ENCODE assay signal across 19 cellular contexts in the genomic region with DNA sequence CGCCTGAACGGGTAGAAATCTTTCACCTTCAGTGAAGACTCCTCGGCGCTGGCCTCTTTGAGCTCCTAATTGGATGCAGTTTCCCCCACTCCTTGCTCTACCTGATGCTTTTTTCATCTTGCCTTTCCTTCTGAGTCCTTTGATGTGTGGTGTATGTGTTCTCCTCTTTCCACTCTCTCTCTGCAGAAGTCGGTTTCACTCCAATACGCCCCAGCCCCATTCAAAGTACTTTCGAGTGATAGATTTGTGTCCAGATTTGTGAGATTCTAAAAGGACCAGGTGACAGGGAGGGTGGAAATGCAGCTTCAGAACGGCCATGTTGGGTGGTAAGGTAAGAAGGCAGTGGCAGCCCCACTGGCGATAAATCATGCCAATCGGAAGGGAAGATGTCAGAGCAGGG. TPM values are rescaled to one million over a fixed set of nuclear protein-coding genes. Genes with fewer than 3 reads are reported as not detected.
A peak's percentile ranks its signal among the peaks of the same experiment; 100 is the strongest.
DNase-seq lines count a peak whose midpoint lies in the region; ATAC-seq and TF ChIP-seq lines count a peak whose summit lies in the region.
"Had no signal": no experiment of that assay in that cellular context is flagged by ENCODE, and none has a peak within 500 bp of the region (broad histone marks: within the 10 kb centered on the region; RNA-seq: fewer than 3 reads in every experiment).

No MANE protein-coding gene starts in this region.

- ATAC-seq in activated T-cell treated with anti-CD3 and anti-CD28 coated beads, Interleukin-2, amount 50 U/mL, for 72 hours (replicated peaks in 1 of 2) = no peak
- ATAC-seq in effector memory CD8-positive, alpha-beta T cell (replicated peaks) = no peak
- no peak for ATAC-seq in activated CD4-positive, CD25-positive, alpha-beta regulatory T cell treated with anti-CD3 and anti-CD28 coated beads, Interleukin-2, amount 50 U/mL, for 24 hours
- no peak for ATAC-seq in GM21529 (IDR thresholded peaks at IDR 0.05; ENCODE audit: unreplicated experiment)
- ATAC-seq: heart left ventricle had no signal

- peak overlapping the region; percentile 53 to 69 for H3K4me3 Mint-ChIP-seq in activated T-cell treated with anti-CD3 and anti-CD28 coated beads, Interleukin-2, amount 50 U/mL, for 72 hours
- H3K4me3 Mint-ChIP-seq in effector memory CD8-positive, alpha-beta T cell = peak overlapping the region; percentile 22 to 30

- H2AFZ ChIP-seq in SU-DHL-6 (ENCODE audit: low read depth, low read length, severe bottlenecking) = no peak overlapping the region
- H2AFZ ChIP-seq: GM23248 had no signal

- intact Hi-C loops in sigmoid colon (cut with DNase I) = loop anchor here (5.0 kb wide), 1 partner anchor 100 kb away; no protein-coding TSS in a partner anchor

- no peak overlapping the region for H3K9ac ChIP-seq in SU-DHL-6 (ENCODE audit: low read length)
- H3K9ac ChIP-seq: GM23248 had no signal

- H3F3A ChIP-seq in SU-DHL-6 (ENCODE audit: insufficient read depth) = peaks cover 32% of the 10 kb centered on the region

- H3K27me3 ChIP-seq in SU-DHL-6 (ENCODE audit: low read length) (no peaks in the 10 kb centered on the region), sigmoid colon (no peaks in the 10 kb centered on the region)
- H3K27me3 ChIP-seq: ascending aorta, esophagus squamous epithelium had no signal

- no peak for TF ChIP-seq POLR2A in sigmoid colon (IDR thresholded peaks at IDR 0.05)

- H4K20me1 ChIP-seq in SU-DHL-6 (ENCODE audit: low read depth, low read length) = no peaks in the 10 kb centered on the region

- H3K27ac ChIP-seq in SU-DHL-6 (ENCODE audit: low read depth, low read length) = peak overlapping the region; percentile 90
- H3K27ac ChIP-seq in sigmoid colon = no peak overlapping the region
- H3K27ac ChIP-seq: ascending aorta, esophagus squamous epithelium, GM23248, heart left ventricle, SK-N-MC, VCaP had no signal

- H3K9me2 ChIP-seq in SU-DHL-6 (replicated peaks; ENCODE audit: insufficient read depth, low read length) = no peaks in the 10 kb centered on the region

- H3K36me3 Mint-ChIP-seq in activated T-cell treated with anti-CD3 and anti-CD28 coated beads, Interleukin-2, amount 50 U/mL, for 72 hours (ENCODE audit: insufficient read depth in 2 of 2) = peaks cover 9 to 12% of the 10 kb centered on the region in 2 donors
- peaks cover 12% of the 10 kb centered on the region for H3K36me3 Mint-ChIP-seq in effector memory CD8-positive, alpha-beta T cell (ENCODE audit: insufficient read depth)

- 90 to 95% methylated on average over 10 of the region's 10 CpGs for WGBS in sigmoid colon, 2 donors

- H3K9me3 Mint-ChIP-seq in activated T-cell treated with anti-CD3 and anti-CD28 coated beads, Interleukin-2, amount 50 U/mL, for 72 hours = no peaks in the 10 kb centered on the region
- no peaks in the 10 kb centered on the region for H3K9me3 Mint-ChIP-seq in effector memory CD8-positive, alpha-beta T cell

- peaks cover 49% of the 10 kb centered on the region for H3K4me1 Mint-ChIP-seq in activated T-cell treated with anti-CD3 and anti-CD28 coated beads, Interleukin-2, amount 50 U/mL, for 72 hours (ENCODE audit: low read depth)
- peaks cover 16 to 19% of the 10 kb centered on the region in 2 donors for H3K4me1 Mint-ChIP-seq in effector memory CD8-positive, alpha-beta T cell (ENCODE audit: low read depth in 2 of 2)

- DNase-seq in activated T-cell treated with anti-CD3 and anti-CD28 coated beads, Interleukin-2, amount 50 U/mL, for 72 hours = no peak
- DNase-seq in activated T-cell treated with anti-CD3 and anti-CD28 coated beads for 4 hours (no peak), sigmoid colon (peak; percentile 46)
- DNase-seq in effector memory CD8-positive, alpha-beta T cell = no peak
- no peak for DNase-seq in central memory CD4-positive, alpha-beta T cell
- DNase-seq: DMS153, esophagus squamous epithelium, GM23248, heart left ventricle, NCI-H1930, NCI-H524 treated with DMSO at 0.1 percent for 48 hours, retina had no signal

- no peak for TF ChIP-seq CTCF in SU-DHL-6 (IDR thresholded peaks at IDR 0.05; ENCODE audit: insufficient read depth, low read length, poor library complexity, severe bottlenecking)
- TF ChIP-seq CTCF in sigmoid colon (IDR thresholded peaks at IDR 0.05) = no peak

- no peak overlapping the region for H3K4me3 ChIP-seq in SU-DHL-6 (ENCODE audit: insufficient read depth, low read length, poor library complexity, severe bottlenecking)
- no peak overlapping the region for H3K4me3 ChIP-seq in sigmoid colon
- H3K4me3 ChIP-seq: ascending aorta, esophagus squamous epithelium, GM23248, heart left ventricle, SK-N-MC had no signal

- H3K79me2 ChIP-seq in SU-DHL-6 (ENCODE audit: insufficient read depth, low read length) = peaks cover 20% of the 10 kb centered on the region

- peak overlapping the region; percentile 53 for H3K4me2 ChIP-seq in SU-DHL-6 (ENCODE audit: low read depth, low read length, poor library complexity, severe bottlenecking)

- H3K9me3 ChIP-seq in SU-DHL-6 (ENCODE audit: insufficient read depth, low read length) (no peaks in the 10 kb centered on the region), sigmoid colon (no peaks in the 10 kb centered on the region)
- H3K9me3 ChIP-seq: ascending aorta, esophagus squamous epithelium, heart left ventricle had no signal

- peaks cover 29% of the 10 kb centered on the region for H3K27me3 Mint-ChIP-seq in activated T-cell treated with anti-CD3 and anti-CD28 coated beads, Interleukin-2, amount 50 U/mL, for 72 hours (ENCODE audit: low read depth)
- no peaks in the 10 kb centered on the region for H3K27me3 Mint-ChIP-seq in effector memory CD8-positive, alpha-beta T cell

- TF ChIP-seq EP300 in sigmoid colon (IDR thresholded peaks at IDR 0.05) = no peak

- H3K27ac Mint-ChIP-seq in activated T-cell treated with anti-CD3 and anti-CD28 coated beads, Interleukin-2, amount 50 U/mL, for 72 hours = peak overlapping the region; percentile 60
- peak overlapping the region in 1 of 2 donors; percentile 49 for H3K27ac Mint-ChIP-seq in effector memory CD8-positive, alpha-beta T cell

- peaks cover 6% of the 10 kb centered on the region; the same call in 1 of the 2 replicates for H3K36me3 ChIP-seq in SU-DHL-6 (ENCODE audit: low read length)
- no peaks in the 10 kb centered on the region for H3K36me3 ChIP-seq in sigmoid colon
- H3K36me3 ChIP-seq: ascending aorta, esophagus squamous epithelium, heart left ventricle had no signal

- peaks cover 0 to 36% (median 15%) of the 10 kb centered on the region in 4 donors for H3K4me1 ChIP-seq in sigmoid colon
- H3K4me1 ChIP-seq: ascending aorta had no signal

RNA-seq across cellular contexts. Expression of gene CLDN34, which starts 45.6 kb away (rescaled TPM):
- total RNA-seq in activated T-cell treated with anti-CD3 and anti-CD28 coated beads, Interleukin-2, amount 50 U/mL, for 72 hours = not detected
- 1 to 10 TPM in 1 of 4 donors, under 1 TPM in 1, not detected in 2; 0.68 to 2.2 TPM for total RNA-seq in sigmoid colon
- under 1 TPM in 1 of 3 donors, not detected in 2; 0.16 TPM for polyA plus RNA-seq in sigmoid colon
- total RNA-seq: ascending aorta, GM23248, heart left ventricle, HT-29 had no signal
- polyA plus RNA-seq: GM23248, heart left ventricle had no signal
